Comparison of ENCODE assay signal across 20 cellular contexts in the genomic region with DNA sequence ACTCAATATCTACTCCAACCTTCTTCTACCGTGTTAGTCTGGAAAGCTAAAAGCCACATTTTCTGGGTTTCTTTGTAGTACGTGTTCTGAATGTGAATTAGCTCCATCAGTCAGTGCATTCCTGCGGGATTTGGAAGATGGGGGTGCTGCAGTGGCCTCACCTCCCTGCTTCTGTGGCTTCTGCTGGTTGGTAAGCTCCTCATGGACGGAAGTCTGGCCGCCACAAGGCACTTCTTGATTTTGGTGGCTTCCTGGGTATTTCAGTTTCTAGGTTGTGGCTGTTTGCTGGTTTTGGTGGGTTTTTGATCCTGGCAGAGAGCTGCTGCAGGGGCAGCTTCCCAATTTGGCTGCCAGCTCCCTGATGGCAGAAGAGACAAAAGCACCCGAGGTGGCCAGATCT. TPM values are rescaled to one million over a fixed set of nuclear protein-coding genes. Genes with fewer than 3 reads are reported as not detected.
DNase-seq lines count a peak whose midpoint lies in the region; TF ChIP-seq lines count a peak whose summit lies in the region.
"Had no signal": no experiment of that assay in that cellular context is flagged by ENCODE, and none has a peak within 500 bp of the region (broad histone marks: within the 10 kb centered on the region; RNA-seq: fewer than 3 reads in every experiment).

No MANE protein-coding gene starts in this region.

- no peaks in the 10 kb centered on the region for H3K4me1 Mint-ChIP-seq in neural crest cell

- TF ChIP-seq CTCF in AG10803 (conservative IDR thresholded peaks at IDR 0.05; ENCODE audit: low read length): no peak
- TF ChIP-seq CTCF in neural crest cell (conservative IDR thresholded peaks at IDR 0.05): no peak
- no peak for TF ChIP-seq CTCF in GM20000 (IDR thresholded peaks at IDR 0.05; ENCODE audit: extremely low read depth, missing control alignments)

- peaks cover 3% of the 10 kb centered on the region for H3K36me3 Mint-ChIP-seq in neural crest cell (ENCODE audit: low read depth)
- H3K36me3 Mint-ChIP-seq: CD14-positive monocyte had no signal

- no peak overlapping the region for H3K4me3 Mint-ChIP-seq in neural crest cell

- in situ Hi-C loops in KBM-7 (cut with MboI; ENCODE audit: low pct_unique_long_range_greater_than_20kb, low sequenced_read_pairs): no loop called here

- no peak overlapping the region for H3K4me3 ChIP-seq in AG10803 (ENCODE audit: low read length)

- peaks cover 2% of the 10 kb centered on the region for H3K27me3 Mint-ChIP-seq in neural crest cell (ENCODE audit: low read depth)

- H3K9me3 Mint-ChIP-seq in neural crest cell: peaks cover 11% of the 10 kb centered on the region

- DNase-seq in AG10803 (ENCODE audit: low read depth) (peak; percentile 56), KBM-7 (peak; percentile 52), RPMI7951 (ENCODE audit: low read depth) (peak; percentile 48), neural crest cell (ENCODE audit: low read depth, low spot score) (no peak), NOMO-1 treated with DMSO at 0.1 percent for 48 hours (lab: John Stamatoyannopoulos, UW; ENCODE audit: unreplicated experiment) (no peak), superior temporal gyrus (ENCODE audit: extremely low spot score) (no peak), GM20000 (ENCODE audit: low spot score) (no peak), NCI-H82 treated with DMSO at 0.1 percent for 48 hours (lab: John Stamatoyannopoulos, UW; ENCODE audit: unreplicated experiment) (no peak)
- DNase-seq: EL, H7, Karpas-422, NCI-H1048, NCI-H146, NCI-H2081, NCI-H774, SHP77 treated with DMSO at 0.1 percent for 48 hours had no signal

- peak overlapping the region; percentile 25 for H3K27ac Mint-ChIP-seq in neural crest cell (ENCODE audit: unreplicated experiment)

RNA-seq across cellular contexts. Expression of gene TACSTD2, which starts 20.9 kb away (rescaled TPM):
- total RNA-seq in RPMI7951 (2014; rRNA removed; shearing (Covaris generic)): not detected in 2 replicates
- total RNA-seq in neural crest cell: not detected in 2 replicates
- total RNA-seq: A172, HepG2, NCI-H460 had no signal

RNA-seq across cellular contexts. Expression of gene OMA1, which starts 51.5 kb away (rescaled TPM):
- 23.5 and 32.1 TPM in 2 replicates for total RNA-seq in RPMI7951 (2014; rRNA removed; shearing (Covaris generic))
- total RNA-seq in neural crest cell: 8.1 and 14.8 TPM in 2 replicates

Comparison
In these comparisons a context has a peak if more than half of its experiments do, and no peak if none do; other contexts are left out.
1. DNase-seq: peak in AG10803 (single experiment), KBM-7 (single experiment) and RPMI7951 (single experiment); none in neural crest cell (single experiment), NOMO-1 treated with DMSO at 0.1 percent for 48 hours (single experiment), superior temporal gyrus (single experiment), GM20000 (single experiment) and NCI-H82 treated with DMSO at 0.1 percent for 48 hours (single experiment).